8 cellular contexts compared by ENCODE assay signal in the genomic region with DNA sequence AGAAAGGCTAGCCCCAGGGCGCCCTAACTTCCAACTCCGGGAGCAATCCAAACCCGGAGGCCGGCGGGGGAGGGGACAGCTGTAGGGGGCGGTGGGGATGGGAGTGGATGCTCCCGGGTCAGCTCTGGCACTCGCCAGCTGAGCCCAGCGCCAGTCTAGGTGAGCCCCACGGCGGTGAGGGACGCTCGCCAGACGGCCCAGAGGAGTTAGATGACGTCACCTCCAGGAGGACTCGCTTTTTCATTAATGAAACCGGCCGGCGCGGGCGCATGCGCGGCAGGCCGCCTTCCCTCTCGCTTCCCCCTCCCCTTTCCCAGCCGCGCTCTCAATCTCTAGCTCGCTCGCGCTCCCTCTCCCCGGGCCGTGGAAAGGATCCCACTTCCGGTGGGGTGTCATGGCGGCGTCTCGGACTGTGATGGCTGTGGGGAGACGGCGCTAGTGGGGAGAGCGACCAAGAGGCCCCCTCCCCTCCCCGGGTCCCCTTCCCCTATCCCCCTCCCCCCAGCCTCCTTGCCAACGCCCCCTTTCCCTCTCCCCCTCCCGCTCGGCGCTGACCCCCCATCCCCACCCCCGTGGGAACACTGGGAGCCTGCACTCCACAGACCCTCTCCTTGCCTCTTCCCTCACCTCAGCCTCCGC. TPM values are rescaled to one million over a fixed set of nuclear protein-coding genes. Genes with fewer than 3 reads are reported as not detected.
A peak's percentile ranks its signal among the peaks of the same experiment; 100 is the strongest.
DNase-seq lines count a peak whose midpoint lies in the region; ATAC-seq and TF ChIP-seq lines count a peak whose summit lies in the region.

TSS of gene NF1 (plus strand) at position 378 of the 639 bp plus-strand sequence. CDS start 333 bp downstream, outside the sequence.

- H3K9me3 Mint-ChIP-seq in Caco-2 (ENCODE audit: unreplicated experiment) (no peaks in the 10 kb centered on the region), mesothelial cell of epicardium (no peaks in the 10 kb centered on the region)

- H3F3A ChIP-seq in OCI-LY1 (ENCODE audit: insufficient read depth, low read length): no peaks in the 10 kb centered on the region

- H3K36me3 ChIP-seq in Caco-2 (ENCODE audit: control insufficient read depth, insufficient read depth, low read length) (no peaks in the 10 kb centered on the region), OCI-LY1 (ENCODE audit: insufficient read depth, low read length) (no peaks in the 10 kb centered on the region)

- no TSS peak for BruUV-seq in Caco-2 (replicated peaks; lab: Mats Ljungman, UMichigan)

- 0 out of 2 replicates have a peak, but pooled peaks cover under 1% of the 10 kb centered on the region for H3K79me2 ChIP-seq in OCI-LY1 (ENCODE audit: insufficient read depth, low read length)

- H3K4me2 ChIP-seq in OCI-LY1 (ENCODE audit: low read length): peak within 1 kb of the TSS; percentile 91

- no peaks in the 10 kb centered on the region for H3K9me2 ChIP-seq in OCI-LY1 (ENCODE audit: low read depth, low read length)

- no peaks in the 10 kb centered on the region for H4K20me1 ChIP-seq in OCI-LY1 (ENCODE audit: insufficient read depth, low read length)

- CTCF ChIA-PET in Caco-2 (lab: Charles Lee): interaction anchor here (0.9 kb wide), 1 partner anchor 33 kb away, joined by 6 read pairs; no protein-coding TSS in a partner anchor

- peak within 1 kb of the TSS; percentile 42 for H3K27ac ChIP-seq in OCI-LY1 (ENCODE audit: low read depth, low read length, poor library complexity, severe bottlenecking)

- TF ChIP-seq CTCF in Caco-2 (IDR thresholded peaks at IDR 0.05; ENCODE audit: insufficient read depth in 1 of 2, low read depth in 1 of 2, low read length in 1 of 2, severe bottlenecking in 1 of 2, unreplicated experiment in 1 of 2): no peak
- no peak for TF ChIP-seq CTCF in OCI-LY1 (IDR thresholded peaks at IDR 0.05; ENCODE audit: low read length)
- no peak for TF ChIP-seq CTCF in mesothelial cell of epicardium (IDR thresholded peaks at IDR 0.05; ENCODE audit: unreplicated experiment)

- H3K4me3 ChIP-seq in Caco-2 (ENCODE audit: low read depth, low read length): peak within 1 kb of the TSS; percentile 98
- H3K4me3 ChIP-seq in OCI-LY1 (ENCODE audit: low read depth, low read length, poor library complexity, severe bottlenecking): peak within 1 kb of the TSS; percentile 83

- intact Hi-C loops in Caco-2 (cut with micrococcal nuclease; ENCODE audit: unreplicated experiment): loop anchor here (1.0 to 5.0 kb wide), 2 partner anchors 22 to 123 kb away; no protein-coding TSS in a partner anchor

- POLR2A ChIA-PET in Caco-2 (lab: Charles Lee): interaction anchor here (0.6 to 1.4 kb wide), 8 partner anchors 22 to 393 kb away, joined by 3 to 5 read pairs (median 4); no protein-coding TSS in a partner anchor

- H3K4me1 ChIP-seq in Caco-2 (0 out of 2 replicates have a peak, but pooled peaks cover 9% of the 10 kb centered on the region), OCI-LY1 (ENCODE audit: insufficient read depth, low read length, severe bottlenecking) (peaks cover 21% of the 10 kb centered on the region)

- no peaks in the 10 kb centered on the region for H3K27me3 Mint-ChIP-seq in Caco-2 (ENCODE audit: insufficient read depth, unreplicated experiment)
- no peaks in the 10 kb centered on the region for H3K27me3 Mint-ChIP-seq in mesothelial cell of epicardium (ENCODE audit: low read depth)

- H3K9ac ChIP-seq in OCI-LY1 (ENCODE audit: low read length): peak within 1 kb of the TSS; percentile 85

- H3K9me3 ChIP-seq in Caco-2 (no peaks in the 10 kb centered on the region), OCI-LY1 (ENCODE audit: low read length) (no peaks in the 10 kb centered on the region)

- peaks cover 10% of the 10 kb centered on the region for H3K4me1 Mint-ChIP-seq in Caco-2 (ENCODE audit: low read depth, unreplicated experiment)
- H3K4me1 Mint-ChIP-seq in mesothelial cell of epicardium: peaks cover 16% of the 10 kb centered on the region

- in situ Hi-C loops in endometrial microvascular endothelial cells (cut with HindIII; ENCODE audit: inconsistent ontology term, low pct_unique_long_range_greater_than_20kb, low sequenced_read_pairs): no loop called here

- H3K27ac Mint-ChIP-seq in Caco-2 (ENCODE audit: unreplicated experiment): peak within 1 kb of the TSS; percentile 57
- H3K27ac Mint-ChIP-seq in mesothelial cell of epicardium: peak within 1 kb of the TSS; percentile 98

- peak within 1 kb of the TSS; percentile 94 for H3K4me3 Mint-ChIP-seq in Caco-2 (ENCODE audit: unreplicated experiment)
- peak within 1 kb of the TSS; percentile 94 for H3K4me3 Mint-ChIP-seq in mesothelial cell of epicardium

- H2AFZ ChIP-seq in OCI-LY1 (ENCODE audit: low read length): peak within 1 kb of the TSS; percentile 72; the same call in 1 of the 2 replicates

- DNase-seq in Caco-2: peak; percentile 96 to 97
- peak; percentile 90 for DNase-seq in HuH-7 (ENCODE audit: low spot score)
- peak; percentile 82 for DNase-seq in activated CD8-positive, alpha-beta memory T cell treated with anti-CD3 and anti-CD28 coated beads, Interleukin-2, amount 50 U/mL, for 4 hours
- peak; percentile 95 to 96 for DNase-seq in mesothelial cell of epicardium (ENCODE audit: low spot score in 2 of 2, unreplicated experiment in 2 of 2)
- peak; percentile 72 to 73 for DNase-seq in stimulated activated CD8-positive, alpha-beta memory T cell treated with anti-CD3 and anti-CD28 coated beads, Interleukin-15, amount 100 ng/mL, for 4 hours (ENCODE audit: low read depth in 2 of 2)

- H3K36me3 Mint-ChIP-seq in Caco-2 (ENCODE audit: insufficient read depth, unreplicated experiment) (peaks cover 30% of the 10 kb centered on the region), mesothelial cell of epicardium (peaks cover 5% of the 10 kb centered on the region)

- peak; percentile 69 for ATAC-seq in GM21390 (IDR thresholded peaks at IDR 0.05; ENCODE audit: unreplicated experiment)

- H3K27me3 ChIP-seq in Caco-2 (replicated peaks; ENCODE audit: control insufficient read depth, insufficient read depth, low read length) (no peaks in the 10 kb centered on the region), OCI-LY1 (ENCODE audit: insufficient read depth, low read length) (no peaks in the 10 kb centered on the region)

RNA-seq across cellular contexts. Expression of gene NF1, which starts in this region (rescaled TPM):
- 62.4 and 69.5 TPM in 2 replicates for total RNA-seq in Caco-2 (2022)
- total RNA-seq in endometrial microvascular endothelial cells (ENCODE audit: inconsistent ontology term): 13.0 TPM
- 91.9 to 104 TPM (median 94.5 TPM) in 3 replicates for total RNA-seq in mesothelial cell of epicardium

Comparison
In these comparisons a context has a peak if more than half of its experiments do, and no peak if none do; other contexts are left out.
1. Peak in every context shown above with its lines: DNase-seq, ATAC-seq, H3K4me3 ChIP-seq and H3K27ac ChIP-seq.